ENCODE assay signal across 20 cellular contexts in genomic region chr12:43883748-43884147, GRCh38.
"Had no signal": no experiment of that assay in that cellular context is flagged by ENCODE, and none has a peak within 500 bp of the region (broad histone marks: within the 10 kb centered on the region; RNA-seq: fewer than 3 reads in every experiment).

No MANE protein-coding gene starts in this region.

- H3K27me3 ChIP-seq: dorsolateral prefrontal cortex, foreskin keratinocyte had no signal

- H3K36me3 ChIP-seq: thoracic aorta had no signal

- DNase-seq: cortex of kidney; dorsolateral prefrontal cortex; effector CD8-positive, alpha-beta T cell; foreskin keratinocyte; head of caudate nucleus; hypothalamus; naive B cell; nephron progenitor cell; right cardiac atrium; stimulated activated CD4-positive, alpha-beta T cell treated with anti-CD3 and anti-CD28 coated beads, Interleukin-2, amount 100 ng/mL, for 48 hours; stimulated activated naive CD8-positive, alpha-beta T cell treated with anti-CD3 and anti-CD28 coated beads, Interleukin-15, amount 100 ng/mL, for 72 hours; substantia nigra had no signal

- H3K4me3 ChIP-seq: smooth muscle cell, thoracic aorta had no signal

- H3K27me3 Mint-ChIP-seq: central memory CD8-positive, alpha-beta T cell; naive B cell; progenitor cell of endocrine pancreas; stimulated activated naive CD8-positive, alpha-beta T cell treated with anti-CD3 and anti-CD28 coated beads, Interleukin-15, amount 100 ng/mL, for 72 hours; type B pancreatic cell had no signal

- H3K27ac Mint-ChIP-seq: naive B cell; nephron progenitor cell; progenitor cell of endocrine pancreas; stimulated activated naive CD8-positive, alpha-beta T cell treated with anti-CD3 and anti-CD28 coated beads, Interleukin-15, amount 100 ng/mL, for 72 hours; type B pancreatic cell had no signal

- H3K36me3 Mint-ChIP-seq: naive B cell had no signal

- ATAC-seq: esophagus mucosa; left lobe of liver; right cardiac atrium; stimulated activated naive CD8-positive, alpha-beta T cell treated with anti-CD3 and anti-CD28 coated beads, Interleukin-15, amount 100 ng/mL, for 72 hours had no signal

- FAIRE-seq: urothelium cell line had no signal

- H3K4me1 Mint-ChIP-seq: central memory CD8-positive, alpha-beta T cell; naive B cell; stimulated activated naive CD8-positive, alpha-beta T cell treated with anti-CD3 and anti-CD28 coated beads, Interleukin-15, amount 100 ng/mL, for 72 hours had no signal

- H3K4me3 Mint-ChIP-seq: central memory CD8-positive, alpha-beta T cell; naive B cell; nephron progenitor cell; stimulated activated naive CD8-positive, alpha-beta T cell treated with anti-CD3 and anti-CD28 coated beads, Interleukin-15, amount 100 ng/mL, for 72 hours; type B pancreatic cell had no signal

- H3K9me3 ChIP-seq: thoracic aorta had no signal

- H3K4me1 ChIP-seq: foreskin keratinocyte had no signal

- H3K27ac ChIP-seq: foreskin keratinocyte, thoracic aorta had no signal

- H3K9me3 Mint-ChIP-seq: central memory CD8-positive, alpha-beta T cell; naive B cell; nephron progenitor cell; stimulated activated naive CD8-positive, alpha-beta T cell treated with anti-CD3 and anti-CD28 coated beads, Interleukin-15, amount 100 ng/mL, for 72 hours; type B pancreatic cell had no signal
